Comparison of ENCODE assay signal across 1 cellular context in the genomic region with DNA sequence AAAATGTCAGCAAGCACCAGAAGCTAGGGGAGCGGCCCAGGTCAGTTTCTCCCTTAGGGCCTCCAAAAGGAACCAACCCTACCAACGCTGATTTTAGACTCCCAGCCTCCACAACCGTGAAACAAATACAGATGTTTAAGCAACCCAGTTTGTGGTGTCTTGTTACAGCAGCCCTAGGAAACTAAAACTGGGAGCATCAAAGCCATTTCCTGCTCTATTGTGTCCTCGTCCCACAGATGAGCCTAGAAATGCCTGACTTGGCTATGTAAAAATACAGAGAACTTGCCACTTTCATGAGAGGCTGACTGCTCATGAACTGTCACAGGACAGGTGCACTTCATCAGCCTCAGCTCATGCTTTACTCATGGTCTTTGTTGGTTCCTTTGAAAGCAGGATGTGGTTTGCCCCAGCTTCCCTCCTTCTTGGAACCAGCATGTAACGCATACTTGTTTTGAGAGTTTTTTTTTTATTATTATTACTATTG.
TF ChIP-seq lines count a peak whose summit lies in the region.

No MANE protein-coding gene starts in this region.

TF ChIP-seq in GM12878, 131 proteins besides CTCF, POLR2A, EP300 and RAD21 (continued from another document and continues in another):
- TF ChIP-seq ZBTB40 (IDR thresholded peaks at IDR 0.05; ENCODE audit: borderline replicate concordance), result peak; percentile 36; the same call in 1 of the 2 replicates
- peak; percentile 94 for TF ChIP-seq FOXM1 (IDR thresholded peaks at IDR 0.05; ENCODE audit: low read depth, low read length)
- no peak for TF ChIP-seq KAT2A (conservative IDR thresholded peaks at IDR 0.05; ENCODE audit: control insufficient read depth, low read depth, low read length)
- TF ChIP-seq SIN3A (IDR thresholded peaks at IDR 0.05; ENCODE audit: low read depth, low read length), result no peak
- peak; percentile 91 for TF ChIP-seq NFIC (IDR thresholded peaks at IDR 0.05; ENCODE audit: low read depth, low read length)
- TF ChIP-seq TARDBP (IDR thresholded peaks at IDR 0.05; ENCODE audit: borderline replicate concordance), result no peak
- TF ChIP-seq JUND (IDR thresholded peaks at IDR 0.05; ENCODE audit: low read depth, low read length), result no peak
- no peak for TF ChIP-seq ZNF622 (IDR thresholded peaks at IDR 0.05)
- TF ChIP-seq CEBPB (IDR thresholded peaks at IDR 0.05; ENCODE audit: borderline replicate concordance in 1 of 2, low read depth in 2 of 2, low read length in 2 of 2), result no peak; a peak in 1 of 4 replicates
- TF ChIP-seq ATF7 (IDR thresholded peaks at IDR 0.05; ENCODE audit: low read depth), result peak; percentile 62; the same call in 1 of the 2 replicates
- TF ChIP-seq, protein P1, sequence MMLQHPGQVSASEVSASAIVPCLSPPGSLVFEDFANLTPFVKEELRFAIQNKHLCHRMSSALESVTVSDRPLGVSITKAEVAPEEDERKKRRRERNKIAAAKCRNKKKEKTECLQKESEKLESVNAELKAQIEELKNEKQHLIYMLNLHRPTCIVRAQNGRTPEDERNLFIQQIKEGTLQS (IDR thresholded peaks at IDR 0.05; ENCODE audit: borderline replicate concordance, extremely low read depth, low read depth, low read length), result no peak
- TF ChIP-seq, protein P2, sequence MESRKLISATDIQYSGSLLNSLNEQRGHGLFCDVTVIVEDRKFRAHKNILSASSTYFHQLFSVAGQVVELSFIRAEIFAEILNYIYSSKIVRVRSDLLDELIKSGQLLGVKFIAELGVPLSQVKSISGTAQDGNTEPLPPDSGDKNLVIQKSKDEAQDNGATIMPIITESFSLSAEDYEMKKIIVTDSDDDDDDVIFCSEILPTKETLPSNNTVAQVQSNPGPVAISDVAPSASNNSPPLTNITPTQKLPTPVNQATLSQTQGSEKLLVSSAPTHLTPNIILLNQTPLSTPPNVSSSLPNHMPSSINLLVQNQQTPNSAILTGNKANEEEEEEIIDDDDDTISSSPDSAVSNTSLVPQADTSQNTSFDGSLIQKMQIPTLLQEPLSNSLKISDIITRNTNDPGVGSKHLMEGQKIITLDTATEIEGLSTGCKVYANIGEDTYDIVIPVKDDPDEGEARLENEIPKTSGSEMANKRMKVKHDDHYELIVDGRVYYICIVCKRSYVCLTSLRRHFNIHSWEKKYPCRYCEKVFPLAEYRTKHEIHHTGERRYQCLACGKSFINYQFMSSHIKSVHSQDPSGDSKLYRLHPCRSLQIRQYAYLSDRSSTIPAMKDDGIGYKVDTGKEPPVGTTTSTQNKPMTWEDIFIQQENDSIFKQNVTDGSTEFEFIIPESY (IDR thresholded peaks at IDR 0.05), result no peak
- TF ChIP-seq REST (IDR thresholded peaks at IDR 0.05; ENCODE audit: low read depth, low read length), result no peak
- TF ChIP-seq STAT3 (IDR thresholded peaks at IDR 0.05; ENCODE audit: low read depth, low read length), result peak; percentile 71; the same call in 1 of the 2 replicates
- TF ChIP-seq CBFB (IDR thresholded peaks at IDR 0.05; ENCODE audit: low read depth), result peak; percentile 90
- TF ChIP-seq, protein P3, sequence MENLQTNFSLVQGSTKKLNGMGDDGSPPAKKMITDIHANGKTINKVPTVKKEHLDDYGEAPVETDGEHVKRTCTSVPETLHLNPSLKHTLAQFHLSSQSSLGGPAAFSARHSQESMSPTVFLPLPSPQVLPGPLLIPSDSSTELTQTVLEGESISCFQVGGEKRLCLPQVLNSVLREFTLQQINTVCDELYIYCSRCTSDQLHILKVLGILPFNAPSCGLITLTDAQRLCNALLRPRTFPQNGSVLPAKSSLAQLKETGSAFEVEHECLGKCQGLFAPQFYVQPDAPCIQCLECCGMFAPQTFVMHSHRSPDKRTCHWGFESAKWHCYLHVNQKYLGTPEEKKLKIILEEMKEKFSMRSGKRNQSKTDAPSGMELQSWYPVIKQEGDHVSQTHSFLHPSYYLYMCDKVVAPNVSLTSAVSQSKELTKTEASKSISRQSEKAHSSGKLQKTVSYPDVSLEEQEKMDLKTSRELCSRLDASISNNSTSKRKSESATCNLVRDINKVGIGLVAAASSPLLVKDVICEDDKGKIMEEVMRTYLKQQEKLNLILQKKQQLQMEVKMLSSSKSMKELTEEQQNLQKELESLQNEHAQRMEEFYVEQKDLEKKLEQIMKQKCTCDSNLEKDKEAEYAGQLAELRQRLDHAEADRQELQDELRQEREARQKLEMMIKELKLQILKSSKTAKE (IDR thresholded peaks at IDR 0.05; ENCODE audit: low read depth, poor library complexity, severe bottlenecking), result peak; percentile 50
- no peak for TF ChIP-seq ZBTB4 (CRISPR knock-in tag; IDR thresholded peaks at IDR 0.05)
- no peak for TF ChIP-seq ZZZ3 (IDR thresholded peaks at IDR 0.05; ENCODE audit: control insufficient read depth, insufficient read length, low read depth)
- TF ChIP-seq ETV6 (conservative IDR thresholded peaks at IDR 0.05 in 1 of 2, IDR thresholded peaks at IDR 0.05 in 1 of 2; ENCODE audit: borderline replicate concordance in 1 of 2, low read depth in 1 of 2), result peak in 1 of 2 experiments; percentile 83; a peak in 2 of 4 replicates
- peak; percentile 81 for TF ChIP-seq GABPA (IDR thresholded peaks at IDR 0.05; ENCODE audit: low read depth)
- no peak for TF ChIP-seq ASH2L (IDR thresholded peaks at IDR 0.05; ENCODE audit: borderline replicate concordance, low read depth)
- TF ChIP-seq MLLT1 (IDR thresholded peaks at IDR 0.05), result peak; percentile 67
- no peak; the same call in 1 of the 2 replicates for TF ChIP-seq RB1 (IDR thresholded peaks at IDR 0.05; ENCODE audit: borderline replicate concordance)
- TF ChIP-seq, protein P4, sequence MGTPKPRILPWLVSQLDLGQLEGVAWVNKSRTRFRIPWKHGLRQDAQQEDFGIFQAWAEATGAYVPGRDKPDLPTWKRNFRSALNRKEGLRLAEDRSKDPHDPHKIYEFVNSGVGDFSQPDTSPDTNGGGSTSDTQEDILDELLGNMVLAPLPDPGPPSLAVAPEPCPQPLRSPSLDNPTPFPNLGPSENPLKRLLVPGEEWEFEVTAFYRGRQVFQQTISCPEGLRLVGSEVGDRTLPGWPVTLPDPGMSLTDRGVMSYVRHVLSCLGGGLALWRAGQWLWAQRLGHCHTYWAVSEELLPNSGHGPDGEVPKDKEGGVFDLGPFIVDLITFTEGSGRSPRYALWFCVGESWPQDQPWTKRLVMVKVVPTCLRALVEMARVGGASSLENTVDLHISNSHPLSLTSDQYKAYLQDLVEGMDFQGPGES (IDR thresholded peaks at IDR 0.05), result no peak
- peak; percentile 84 for TF ChIP-seq CREM (IDR thresholded peaks at IDR 0.05; ENCODE audit: low read depth)
- TF ChIP-seq ZNF274 (IDR thresholded peaks at IDR 0.05; ENCODE audit: insufficient read depth, insufficient read length), result no peak
- TF ChIP-seq USF2 (IDR thresholded peaks at IDR 0.05; ENCODE audit: borderline replicate concordance, low read depth, low read length), result no peak
- peak; percentile 55; the same call in 1 of the 2 replicates for TF ChIP-seq SPI1 (IDR thresholded peaks at IDR 0.05; ENCODE audit: borderline replicate concordance, insufficient read depth, low read depth, low read length)
- TF ChIP-seq BCL3 (IDR thresholded peaks at IDR 0.05; ENCODE audit: borderline replicate concordance, insufficient read depth, low read depth, low read length, poor library complexity, severe bottlenecking), result peak; percentile 72
- TF ChIP-seq SREBF1 (IDR thresholded peaks at IDR 0.05; ENCODE audit: low read length), result no peak
